12 cellular contexts compared by ENCODE assay signal in genomic region chr1:112703706-112704105, GRCh38. TPM values are rescaled to one million over a fixed set of nuclear protein-coding genes. Genes with fewer than 3 reads are reported as not detected.
DNase-seq lines count a peak whose midpoint lies in the region; ATAC-seq, FAIRE-seq and TF ChIP-seq lines count a peak whose summit lies in the region.
"Had no signal": no experiment of that assay in that cellular context is flagged by ENCODE, and none has a peak within 500 bp of the region (broad histone marks: within the 10 kb centered on the region; RNA-seq: fewer than 3 reads in every experiment).

No MANE protein-coding gene starts in this region.

- peaks cover 6% of the 10 kb centered on the region for H3K36me3 Mint-ChIP-seq in T-helper 17 cell (ENCODE audit: low read depth)
- peaks cover 52% of the 10 kb centered on the region for H3K36me3 Mint-ChIP-seq in stimulated activated effector memory CD8-positive, alpha-beta T cell treated with anti-CD3 and anti-CD28 coated beads, Interleukin-12 subunit alpha, Interleukin-12 subunit beta, amount 100 ng/mL, for 72 hours

- H3K27ac Mint-ChIP-seq in T-helper 17 cell, result peak overlapping the region; percentile 92
- no peak overlapping the region for H3K27ac Mint-ChIP-seq in stimulated activated effector memory CD8-positive, alpha-beta T cell treated with anti-CD3 and anti-CD28 coated beads, Interleukin-12 subunit alpha, Interleukin-12 subunit beta, amount 100 ng/mL, for 72 hours

- DNase-seq in GM12865 (ENCODE audit: low read depth), result no peak
- no peak for DNase-seq in T-helper 17 cell
- DNase-seq in keratinocyte (ENCODE audit: low read depth, low spot score), result no peak
- no peak for DNase-seq in stimulated activated effector memory CD8-positive, alpha-beta T cell treated with anti-CD3 and anti-CD28 coated beads, Interleukin-12 subunit alpha, Interleukin-12 subunit beta, amount 100 ng/mL, for 72 hours (ENCODE audit: low spot score in 2 of 2)
- no peak for DNase-seq in EL
- DNase-seq in NCI-H2081 (lab: John Stamatoyannopoulos, UW), result no peak
- DNase-seq: amniotic stem cell, DMS79 treated with DMSO at 0.1 percent for 48 hours had no signal

- H3K4me1 ChIP-seq in keratinocyte (ENCODE audit: control insufficient read depth, extremely low read depth, insufficient read depth, low read length), result peaks cover 73% of the 10 kb centered on the region

- peak overlapping the region; percentile 91 for H3K27ac ChIP-seq in keratinocyte (ENCODE audit: control insufficient read depth, insufficient read depth, low read length)

- H4K20me1 ChIP-seq in keratinocyte (ENCODE audit: control insufficient read depth, extremely low read depth, insufficient read depth, low read length), result peaks cover 15% of the 10 kb centered on the region

- peak overlapping the region; percentile 90 for H3K9ac ChIP-seq in keratinocyte (ENCODE audit: control insufficient read depth, extremely low read depth, insufficient read depth, low read length)

- H3K9me3 ChIP-seq in T-helper 17 cell (ENCODE audit: control insufficient read depth, low read length, poor library complexity, severe bottlenecking), result no peaks in the 10 kb centered on the region
- H3K9me3 ChIP-seq in keratinocyte (ENCODE audit: control insufficient read depth, low read depth, low read length), result no peaks in the 10 kb centered on the region
- H3K9me3 ChIP-seq: SJSA1 had no signal

- FAIRE-seq in keratinocyte (lab: Jason Lieb, UNC), result no peak

- TF ChIP-seq CTCF in GM12865 (IDR thresholded peaks at IDR 0.05; ENCODE audit: insufficient read depth, low read depth, low read length, missing control alignments) (no peak), keratinocyte (optimal IDR thresholded peaks at IDR 0.05 in 1 of 3, IDR thresholded peaks at IDR 0.05 in 1 of 3, conservative IDR thresholded peaks at IDR 0.05 in 1 of 3; ENCODE audit: extremely low read depth in 1 of 3, insufficient read depth in 2 of 3, low read length in 3 of 3) (no peak)

- peak overlapping the region; percentile 100 for H3K4me2 ChIP-seq in keratinocyte (ENCODE audit: control insufficient read depth, extremely low read depth, insufficient read depth, low read depth, low read length)

- H3K4me3 ChIP-seq in GM12865 (ENCODE audit: low read depth, low read length) (0 out of 2 replicates have a peak overlapping the region, but pooled peaks have one; percentile 92), keratinocyte (ENCODE audit: control insufficient read depth in 2 of 3, extremely low read depth in 1 of 3, insufficient read depth in 2 of 3, low read depth in 1 of 3, low read length in 3 of 3) (peak overlapping the region in 2 of 3 experiments; percentile 72 to 92)

- dilution Hi-C loops in keratinocyte (cut with MboI; ENCODE audit: extremely low pct_ligation_motif_present, low sequenced_read_pairs), result no loop called here

- no peaks in the 10 kb centered on the region for H3K9me3 Mint-ChIP-seq in stimulated activated effector memory CD8-positive, alpha-beta T cell treated with anti-CD3 and anti-CD28 coated beads, Interleukin-12 subunit alpha, Interleukin-12 subunit beta, amount 100 ng/mL, for 72 hours
- H3K9me3 Mint-ChIP-seq: activated CD4-positive, alpha-beta memory T cell treated with anti-CD3 and anti-CD28 coated beads for 36 hours; IgD-negative memory B cell had no signal

- H2AFZ ChIP-seq in keratinocyte (ENCODE audit: control insufficient read depth, low read length), result no peak overlapping the region

- peaks cover 11% of the 10 kb centered on the region for H3K9me1 ChIP-seq in keratinocyte (ENCODE audit: control insufficient read depth, extremely low read depth, insufficient read depth, low read length)

- no peaks in the 10 kb centered on the region for H3K27me3 Mint-ChIP-seq in T-helper 17 cell
- H3K27me3 Mint-ChIP-seq: IgD-negative memory B cell had no signal

- H3K4me3 Mint-ChIP-seq in T-helper 17 cell, result no peak overlapping the region
- peak overlapping the region; percentile 71 for H3K4me3 Mint-ChIP-seq in stimulated activated effector memory CD8-positive, alpha-beta T cell treated with anti-CD3 and anti-CD28 coated beads, Interleukin-12 subunit alpha, Interleukin-12 subunit beta, amount 100 ng/mL, for 72 hours

- H3K79me2 ChIP-seq in keratinocyte (ENCODE audit: control insufficient read depth, insufficient read depth, low read length), result peaks cover 38% of the 10 kb centered on the region

- peaks cover 43% of the 10 kb centered on the region for H3K4me1 Mint-ChIP-seq in T-helper 17 cell
- peaks cover 82% of the 10 kb centered on the region for H3K4me1 Mint-ChIP-seq in stimulated activated effector memory CD8-positive, alpha-beta T cell treated with anti-CD3 and anti-CD28 coated beads, Interleukin-12 subunit alpha, Interleukin-12 subunit beta, amount 100 ng/mL, for 72 hours

- no peaks in the 10 kb centered on the region for H3K27me3 ChIP-seq in keratinocyte (ENCODE audit: control insufficient read depth, extremely low read depth, insufficient read depth, low read length)
- H3K27me3 ChIP-seq: SJSA1 had no signal

- H3K36me3 ChIP-seq in keratinocyte (ENCODE audit: control insufficient read depth in 2 of 2, extremely low read depth in 1 of 2, insufficient read depth in 2 of 2, low read length in 2 of 2), result peaks cover 23 to 50% of the 10 kb centered on the region in 2 experiments

- ATAC-seq in T-helper 17 cell, result no peak
- no peak for ATAC-seq in stimulated activated effector memory CD8-positive, alpha-beta T cell treated with anti-CD3 and anti-CD28 coated beads, Interleukin-12 subunit alpha, Interleukin-12 subunit beta, amount 100 ng/mL, for 72 hours
- ATAC-seq in HG03196 (IDR thresholded peaks at IDR 0.05; ENCODE audit: unreplicated experiment), result no peak

RNA-seq across cellular contexts. Expression of gene RHOC, which starts 3.2 kb away (rescaled TPM):
- 10 to 100 TPM; 16.9 to 34.4 TPM for total RNA-seq in T-helper 17 cell
- polyA plus RNA-seq in keratinocyte, result 639 to 942 TPM (median 813 TPM) in 3 replicates
- 318 TPM for polyA plus RNA-seq in keratinocyte (2011; ENCODE audit: low read depth)
- polyA plus RNA-seq in keratinocyte (2011; cell fraction: cytosol; rRNA removed), result 729 and 994 TPM in 2 replicates
- polyA plus RNA-seq in keratinocyte (2011; cell fraction: nucleus; rRNA removed), result 447 and 491 TPM in 2 replicates
- polyA plus RNA-seq in keratinocyte (2012; ENCODE audit: low replicate concordance), result 415 and 728 TPM in 2 replicates
- 503 to 721 TPM (median 560 TPM) in 3 replicates for polyA minus RNA-seq in keratinocyte
- 621 TPM for polyA minus RNA-seq in keratinocyte (2011; cell fraction: cytosol; rRNA and poly(A)+ RNA removed)
- 137 and 149 TPM in 2 replicates for polyA minus RNA-seq in keratinocyte (2011; cell fraction: nucleus; rRNA and poly(A)+ RNA removed)

RNA-seq across cellular contexts. Expression of gene PPM1J, which starts 11.4 kb away (rescaled TPM):
- total RNA-seq in T-helper 17 cell, result under 1 TPM; 0.20 to 0.42 TPM
- polyA plus RNA-seq in keratinocyte, result 7.7 to 14.2 TPM (median 7.7 TPM) in 3 replicates
- polyA plus RNA-seq in keratinocyte (2011; ENCODE audit: low read depth), result 1.3 TPM
- polyA plus RNA-seq in keratinocyte (2011; cell fraction: cytosol; rRNA removed), result 5.5 and 8.3 TPM in 2 replicates
- polyA plus RNA-seq in keratinocyte (2011; cell fraction: nucleus; rRNA removed), result 32.6 and 41.3 TPM in 2 replicates
- polyA plus RNA-seq in keratinocyte (2012; ENCODE audit: low replicate concordance), result 7.1 and 7.8 TPM in 2 replicates
- polyA minus RNA-seq in keratinocyte, result 4.0 to 7.7 TPM (median 6.9 TPM) in 3 replicates
- polyA minus RNA-seq in keratinocyte (2011; cell fraction: cytosol; rRNA and poly(A)+ RNA removed), result 6.9 TPM
- polyA minus RNA-seq in keratinocyte (2011; cell fraction: nucleus; rRNA and poly(A)+ RNA removed), result 3.6 and 3.9 TPM in 2 replicates
- total RNA-seq: SJSA1 had no signal

RNA-seq across cellular contexts. Expression of gene MOV10, which starts 29.2 kb away (rescaled TPM):
- total RNA-seq in T-helper 17 cell, result 10 to 100 TPM; 72.5 to 72.7 TPM
- polyA plus RNA-seq in keratinocyte, result 28.6 to 39.2 TPM (median 30.6 TPM) in 3 replicates
- polyA plus RNA-seq in keratinocyte (2011; ENCODE audit: low read depth), result 36.0 TPM
- polyA plus RNA-seq in keratinocyte (2011; cell fraction: cytosol; rRNA removed), result 20.5 and 26.0 TPM in 2 replicates
- polyA plus RNA-seq in keratinocyte (2011; cell fraction: nucleus; rRNA removed), result 86.0 and 114 TPM in 2 replicates
- polyA plus RNA-seq in keratinocyte (2012; ENCODE audit: low replicate concordance), result 35.4 and 47.6 TPM in 2 replicates
- polyA minus RNA-seq in keratinocyte, result 37.8 to 59.4 TPM (median 52.1 TPM) in 3 replicates
- polyA minus RNA-seq in keratinocyte (2011; cell fraction: cytosol; rRNA and poly(A)+ RNA removed), result 49.7 TPM
- polyA minus RNA-seq in keratinocyte (2011; cell fraction: nucleus; rRNA and poly(A)+ RNA removed), result 53.8 and 55.9 TPM in 2 replicates
